ENCODE assay signal across 17 cellular contexts in the genomic region with DNA sequence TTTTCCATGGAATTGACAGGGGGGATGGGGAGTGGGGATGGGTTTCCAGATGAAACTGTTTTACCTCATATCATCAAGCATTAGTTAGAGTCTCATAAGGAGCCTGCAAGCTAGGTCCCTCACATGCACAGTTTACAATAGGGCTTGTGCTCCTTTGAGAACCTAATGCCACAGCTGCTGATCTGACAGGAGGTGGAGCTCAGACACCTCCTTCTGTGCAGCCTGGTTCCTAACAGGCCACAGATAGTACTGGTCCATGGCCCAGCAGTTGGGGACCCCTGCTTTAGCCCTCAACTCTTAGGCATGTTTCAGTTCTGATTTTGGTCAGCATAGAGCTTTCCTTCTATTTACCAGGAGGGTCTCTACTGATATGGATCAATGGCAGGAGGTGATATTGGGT.
DNase-seq lines count a peak whose midpoint lies in the region; ATAC-seq and TF ChIP-seq lines count a peak whose summit lies in the region.
"Had no signal": no experiment of that assay in that cellular context is flagged by ENCODE, and none has a peak within 500 bp of the region (broad histone marks: within the 10 kb centered on the region; RNA-seq: fewer than 3 reads in every experiment).

No MANE protein-coding gene starts in this region.

- H3K9me3 ChIP-seq in left ventricle myocardium inferior (replicated peaks) = no peaks in the 10 kb centered on the region
- H3K9me3 ChIP-seq in gastrocnemius medialis = no peaks in the 10 kb centered on the region
- H3K9me3 ChIP-seq in smooth muscle cell (replicated peaks; ENCODE audit: low read depth) = no peaks in the 10 kb centered on the region
- no peaks in the 10 kb centered on the region for H3K9me3 ChIP-seq in MM.1S (replicated peaks; ENCODE audit: insufficient read depth, low read length)

- in situ Hi-C loops in gastrocnemius medialis (cut with MboI; ENCODE audit: low sequenced_read_pairs in 4 of 4) = no loop called here

- H3K79me2 ChIP-seq in ACC112 (ENCODE audit: control insufficient read depth, insufficient read depth, low read length, unreplicated experiment) = no peaks in the 10 kb centered on the region
- no peaks in the 10 kb centered on the region for H3K79me2 ChIP-seq in smooth muscle cell (ENCODE audit: low read depth)
- H3K79me2 ChIP-seq in MM.1S (ENCODE audit: low read length) = no peaks in the 10 kb centered on the region

- H3K9me2 ChIP-seq in MM.1S (replicated peaks; ENCODE audit: insufficient read depth, low read length) = no peaks in the 10 kb centered on the region

- H3K27me3 ChIP-seq in ACC112 (ENCODE audit: insufficient read depth, low read length) (no peaks in the 10 kb centered on the region), left ventricle myocardium inferior (ENCODE audit: low read depth) (no peaks in the 10 kb centered on the region), gastrocnemius medialis (no peaks in the 10 kb centered on the region), smooth muscle cell (ENCODE audit: low read depth) (no peaks in the 10 kb centered on the region), MM.1S (replicated peaks; ENCODE audit: insufficient read depth, low read length) (no peaks in the 10 kb centered on the region)

- no peak for TF ChIP-seq POLR2A in gastrocnemius medialis (IDR thresholded peaks at IDR 0.05)

- no peak for TF ChIP-seq CTCF in left ventricle myocardium inferior (IDR thresholded peaks at IDR 0.05; ENCODE audit: borderline replicate concordance)
- no peak for TF ChIP-seq CTCF in gastrocnemius medialis (IDR thresholded peaks at IDR 0.05 in 4 of 5, conservative IDR thresholded peaks at IDR 0.05 in 1 of 5)
- TF ChIP-seq CTCF in smooth muscle cell (IDR thresholded peaks at IDR 0.05; ENCODE audit: borderline replicate concordance, insufficient read depth, poor library complexity, severe bottlenecking) = no peak
- TF ChIP-seq CTCF in MM.1S (IDR thresholded peaks at IDR 0.05; ENCODE audit: low read length) = no peak

- no peak overlapping the region for H3K9ac ChIP-seq in smooth muscle cell (ENCODE audit: low read depth)
- no peak overlapping the region for H3K9ac ChIP-seq in MM.1S (ENCODE audit: low read length)

- ATAC-seq in gastrocnemius medialis = peak; percentile 36
- ATAC-seq: esophagus mucosa, T-helper 17 cell had no signal

- H3K4me3 ChIP-seq in ACC112 (ENCODE audit: low read depth, low read length) (peak overlapping the region; percentile 53), left ventricle myocardium inferior (peak overlapping the region; percentile 13), gastrocnemius medialis (peak overlapping the region in 1 of 4 donors; percentile 4), smooth muscle cell (no peak overlapping the region), MM.1S (ENCODE audit: low read length) (no peak overlapping the region)

- H3K27ac ChIP-seq in ACC112 (ENCODE audit: low read depth, low read length) = peak overlapping the region; percentile 51
- H3K27ac ChIP-seq in caudate nucleus (ENCODE audit: low read depth, low read length) = peak overlapping the region; percentile 14
- H3K27ac ChIP-seq in left ventricle myocardium inferior (replicated peaks) = peak overlapping the region; percentile 85
- peak overlapping the region; percentile 67 to 85 (median 72) for H3K27ac ChIP-seq in gastrocnemius medialis
- no peak overlapping the region for H3K27ac ChIP-seq in smooth muscle cell (ENCODE audit: low read depth)
- H3K27ac ChIP-seq in MM.1S (ENCODE audit: low read length) = no peak overlapping the region

- H3K4me2 ChIP-seq in smooth muscle cell = no peak overlapping the region
- no peak overlapping the region for H3K4me2 ChIP-seq in MM.1S (ENCODE audit: low read depth, low read length)

- H3F3A ChIP-seq in smooth muscle cell (ENCODE audit: low read depth) (no peaks in the 10 kb centered on the region), MM.1S (ENCODE audit: insufficient read depth, low read length) (no peaks in the 10 kb centered on the region)

- H4K20me1 ChIP-seq in smooth muscle cell (ENCODE audit: low read depth) (no peaks in the 10 kb centered on the region), MM.1S (ENCODE audit: insufficient read depth, low read length) (no peaks in the 10 kb centered on the region)

- H3K36me3 ChIP-seq in ACC112 (ENCODE audit: insufficient read depth, low read length) = no peaks in the 10 kb centered on the region
- no peaks in the 10 kb centered on the region for H3K36me3 ChIP-seq in left ventricle myocardium inferior
- H3K36me3 ChIP-seq in gastrocnemius medialis = no peaks in the 10 kb centered on the region
- H3K36me3 ChIP-seq in smooth muscle cell (ENCODE audit: low read depth) = no peaks in the 10 kb centered on the region
- H3K36me3 ChIP-seq in MM.1S (replicated peaks; ENCODE audit: insufficient read depth, low read length) = no peaks in the 10 kb centered on the region

- intact Hi-C loops in left ventricle myocardium inferior (cut with micrococcal nuclease) (no loop called here), gastrocnemius medialis (cut with DNase I; ENCODE audit: low total_unique reads) (loop anchor here (5.0 kb wide), 1 partner anchor 118 kb away; no protein-coding TSS in a partner anchor)

- peak in 12 of 61 donors; percentile 2 to 42 (median 7) for DNase-seq in caudate nucleus (lab: John Stamatoyannopoulos, UW)
- DNase-seq in left ventricle myocardium inferior = no peak
- DNase-seq in gastrocnemius medialis = peak in 1 of 2 donors; percentile 25
- no peak for DNase-seq in smooth muscle cell (lab: John Stamatoyannopoulos, UW; ENCODE audit: unreplicated experiment)
- no peak for DNase-seq in MM.1S
- DNase-seq in NCI-H146 (lab: John Stamatoyannopoulos, UW) = no peak
- DNase-seq in NCI-H1694 (lab: John Stamatoyannopoulos, UW) = no peak
- DNase-seq: activated CD8-positive, alpha-beta memory T cell treated with anti-CD3 and anti-CD28 coated beads, Interleukin-2, amount 50 U/mL, for 48 hours; activated naive CD4-positive, alpha-beta T cell treated with anti-CD3 and anti-CD28 coated beads, Interleukin-2, amount 50 U/mL, for 16 hours; CD8-positive, alpha-beta memory T cell; NCI-H748 treated with DMSO at 0.1 percent for 48 hours; RPMI8226; stimulated activated CD4-positive, alpha-beta T cell treated with anti-CD3 and anti-CD28 coated beads, Interleukin-1b, Interleukin-23, amount 100 ng/mL, for 48 hours; stimulated activated CD8-positive, alpha-beta memory T cell treated with anti-CD3 and anti-CD28 coated beads, Interleukin-4, amount 100 ng/mL, for 48 hours; T-helper 17 cell had no signal

- H3K4me1 ChIP-seq in ACC112 (ENCODE audit: control insufficient read depth, insufficient read depth, low read length, unreplicated experiment) (peaks cover 29% of the 10 kb centered on the region), left ventricle myocardium inferior (peaks cover 94% of the 10 kb centered on the region), gastrocnemius medialis (peaks cover 39 to 55% of the 10 kb centered on the region in 2 donors), smooth muscle cell (ENCODE audit: low read depth) (no peaks in the 10 kb centered on the region), MM.1S (ENCODE audit: low read length) (no peaks in the 10 kb centered on the region)

- H2AFZ ChIP-seq in ACC112 (ENCODE audit: low read length, unreplicated experiment) = no peak overlapping the region
- no peak overlapping the region for H2AFZ ChIP-seq in smooth muscle cell (ENCODE audit: low read depth)
- H2AFZ ChIP-seq in MM.1S (ENCODE audit: low read length) = no peak overlapping the region

Comparison
In these comparisons a context has a peak if more than half of its experiments do, and no peak if none do; other contexts are left out.
1. H3K27ac ChIP-seq: peak in ACC112 (single experiment), caudate nucleus (single experiment), left ventricle myocardium inferior (single experiment) and gastrocnemius medialis (4 of 4); none in smooth muscle cell (single experiment) and MM.1S (single experiment).
2. H3K4me3 ChIP-seq: peak in ACC112 (single experiment) and left ventricle myocardium inferior (single experiment); none in smooth muscle cell (single experiment) and MM.1S (single experiment).